21 cellular contexts compared by ENCODE assay signal in the genomic region with DNA sequence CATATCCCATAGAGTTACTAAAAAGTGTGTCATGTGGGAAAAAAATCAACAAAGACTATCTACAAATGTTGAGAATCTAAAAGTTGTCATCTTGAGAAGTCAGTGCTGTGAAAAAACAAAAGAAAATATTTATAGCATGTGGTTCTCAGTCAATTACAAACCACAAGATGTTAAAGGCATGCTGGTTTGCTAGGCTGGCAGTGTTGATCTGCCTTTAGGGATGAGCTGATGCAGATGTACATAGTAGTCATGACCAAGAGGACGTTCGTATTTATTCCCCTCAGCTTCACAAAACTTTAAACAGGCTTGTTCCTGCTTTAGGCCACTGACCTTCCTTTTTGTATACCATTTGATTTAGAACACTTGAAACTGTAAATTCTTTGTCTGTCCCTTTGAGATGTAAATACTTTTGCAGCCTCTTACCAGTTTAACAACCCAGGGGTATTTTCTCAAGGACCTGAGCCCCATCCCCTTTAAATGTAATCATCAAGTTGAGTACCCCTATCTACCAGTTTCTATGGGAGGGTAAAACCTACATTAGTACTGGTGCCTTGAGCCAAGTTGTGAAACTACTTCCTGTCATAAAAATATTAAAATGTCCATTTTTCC.
DNase-seq lines count a peak whose midpoint lies in the region; ATAC-seq, FAIRE-seq and TF ChIP-seq lines count a peak whose summit lies in the region.
"Had no signal": no experiment of that assay in that cellular context is flagged by ENCODE, and none has a peak within 500 bp of the region (broad histone marks: within the 10 kb centered on the region; RNA-seq: fewer than 3 reads in every experiment).

No MANE protein-coding gene starts in this region.

- no peaks in the 10 kb centered on the region for H3K79me2 ChIP-seq in KMS-11 (ENCODE audit: insufficient read depth, low read depth)
- H3K79me2 ChIP-seq in OCI-LY7 (ENCODE audit: insufficient read depth, low read depth, low read length), result no peaks in the 10 kb centered on the region
- H3K79me2 ChIP-seq in K562 (ENCODE audit: control insufficient read depth, insufficient read depth, low read length), result peaks cover 85% of the 10 kb centered on the region

- H3K4me2 ChIP-seq in KMS-11 (peak overlapping the region; percentile 17; the same call in 1 of the 2 replicates), OCI-LY7 (ENCODE audit: low read length) (no peak overlapping the region), K562 (ENCODE audit: insufficient read depth, low read length) (no peak overlapping the region)

- H3K4me1 ChIP-seq in KMS-11 (ENCODE audit: low read depth, poor library complexity, severe bottlenecking) (peaks cover 7% of the 10 kb centered on the region), OCI-LY7 (ENCODE audit: insufficient read depth, low read length, poor library complexity, severe bottlenecking) (no peaks in the 10 kb centered on the region), K562 (replicated peaks in 1 of 2; ENCODE audit: control insufficient read depth in 2 of 2, insufficient read depth in 2 of 2, low read length in 2 of 2) (0 out of 5 replicates have a peak, but pooled peaks cover 0 to 4% of the 10 kb centered on the region in 2 experiments)
- H3K4me1 ChIP-seq in CD4-positive, alpha-beta memory T cell (ENCODE audit: insufficient read depth, low read length), result no peaks in the 10 kb centered on the region

- H3K4me1 Mint-ChIP-seq in CD4-positive, alpha-beta memory T cell, result no peaks in the 10 kb centered on the region
- H3K4me1 Mint-ChIP-seq: B cell; CD4-positive, CD25-positive, alpha-beta regulatory T cell had no signal

- H3K9me3 ChIP-seq in OCI-LY7 (ENCODE audit: low read length), result peaks cover 34% of the 10 kb centered on the region
- H3K9me3 ChIP-seq in K562 (replicated peaks; ENCODE audit: control insufficient read depth, insufficient read depth, low read depth, low read length), result no peaks in the 10 kb centered on the region
- H3K9me3 ChIP-seq in CD4-positive, alpha-beta memory T cell (ENCODE audit: control insufficient read depth in 1 of 2, low read length in 2 of 2), result no peaks in the 10 kb centered on the region

- H3K36me3 ChIP-seq in KMS-11 (ENCODE audit: insufficient read depth) (no peaks in the 10 kb centered on the region), OCI-LY7 (ENCODE audit: insufficient read depth, low read length) (no peaks in the 10 kb centered on the region), K562 (ENCODE audit: control insufficient read depth, insufficient read depth, low read length) (no peaks in the 10 kb centered on the region; the same call in 2 of the 3 replicates)
- H3K36me3 ChIP-seq in CD4-positive, alpha-beta memory T cell (ENCODE audit: insufficient read depth, low read length), result no peaks in the 10 kb centered on the region

- H3K36me3 Mint-ChIP-seq in CD4-positive, alpha-beta memory T cell, result no peaks in the 10 kb centered on the region
- H3K36me3 Mint-ChIP-seq: CD4-positive, CD25-positive, alpha-beta regulatory T cell had no signal

- ATAC-seq in K562, result peak; percentile 43

- H2AFZ ChIP-seq in KMS-11 (ENCODE audit: low read depth) (no peak overlapping the region), OCI-LY7 (ENCODE audit: low read length) (peak overlapping the region; percentile 23; the same call in 1 of the 2 replicates), K562 (ENCODE audit: low read depth, low read length) (no peak overlapping the region)

- 12% methylated on average over 2 of the region's 2 CpGs for WGBS in K562 (ENCODE audit: insufficient coverage, low coverage, missing lambda C conversion rate)

- no peak for FAIRE-seq in K562 (lab: Jason Lieb, UNC)
- FAIRE-seq: GM19239, RCC 7860 had no signal

- H3K4me3 ChIP-seq in KMS-11 (IDR thresholded peaks at IDR 0.05; ENCODE audit: insufficient read depth, low read depth, low read length) (no peak overlapping the region), OCI-LY7 (ENCODE audit: low read depth, low read length, poor library complexity, severe bottlenecking) (no peak overlapping the region), K562 (no peak overlapping the region)
- no peak overlapping the region for H3K4me3 ChIP-seq in CD4-positive, alpha-beta memory T cell (ENCODE audit: low read length in 2 of 2)

- H3K27ac ChIP-seq in KMS-11, result no peak overlapping the region
- no peak overlapping the region for H3K27ac ChIP-seq in OCI-LY7 (ENCODE audit: low read depth, low read length, poor library complexity, severe bottlenecking)
- H3K27ac ChIP-seq in K562 (ENCODE audit: extremely low read depth, low read depth, low read length), result peak overlapping the region; percentile 20; the same call in 1 of the 3 replicates
- no peak overlapping the region for H3K27ac ChIP-seq in caudate nucleus (ENCODE audit: low read depth, low read length)
- H3K27ac ChIP-seq in CD4-positive, alpha-beta memory T cell (ENCODE audit: low read depth, low read length), result no peak overlapping the region

- H3K9ac ChIP-seq in KMS-11 (no peak overlapping the region), K562 (ENCODE audit: insufficient read depth in 1 of 2, low read depth in 2 of 2, low read length in 2 of 2) (no peak overlapping the region)

- H3K27ac Mint-ChIP-seq in CD4-positive, alpha-beta memory T cell, result no peak overlapping the region
- H3K27ac Mint-ChIP-seq: B cell; CD4-positive, CD25-positive, alpha-beta regulatory T cell had no signal

- no peaks in the 10 kb centered on the region for H3K27me3 Mint-ChIP-seq in CD4-positive, alpha-beta memory T cell
- H3K27me3 Mint-ChIP-seq: B cell; CD4-positive, CD25-positive, alpha-beta regulatory T cell had no signal

- POLR2A ChIA-PET in OCI-LY7 (lab: Charles Lee), result no interaction called here
- POLR2A ChIA-PET in K562 (lab: Yijun Ruan, JAX), result no interaction called here
- POLR2A ChIA-PET in CD4-positive, alpha-beta memory T cell (lab: Charles Lee; ENCODE audit: partially characterized antibody), result no interaction called here

- no peak for TF ChIP-seq EP300 in K562 (IDR thresholded peaks at IDR 0.05; ENCODE audit: low read length)

- no peaks in the 10 kb centered on the region for H3K9me1 ChIP-seq in K562 (ENCODE audit: control insufficient read depth, insufficient read depth, low read length)

- H4K20me1 ChIP-seq in KMS-11 (ENCODE audit: insufficient read depth) (no peaks in the 10 kb centered on the region), OCI-LY7 (ENCODE audit: insufficient read depth, low read length) (no peaks in the 10 kb centered on the region), K562 (replicated peaks; ENCODE audit: control insufficient read depth, insufficient read depth, low read length) (no peaks in the 10 kb centered on the region)

- TF ChIP-seq CTCF in KMS-11 (conservative IDR thresholded peaks at IDR 0.05; ENCODE audit: low read depth, low read length) (no peak), OCI-LY7 (conservative IDR thresholded peaks at IDR 0.05; ENCODE audit: low read length) (no peak), K562 (IDR thresholded peaks at IDR 0.05 in 2 of 3, conservative IDR thresholded peaks at IDR 0.05 in 1 of 3; ENCODE audit: insufficient read depth in 2 of 3, low read depth in 1 of 3, low read length in 3 of 3) (no peak)

- intact Hi-C loops in OCI-LY7 (cut with micrococcal nuclease; ENCODE audit: unreplicated experiment) (no loop called here), K562 (cut with micrococcal nuclease) (no loop called here)
- intact Hi-C loops in CD4-positive, alpha-beta memory T cell (cut with micrococcal nuclease), result no loop called here

- DNase-seq in OCI-LY7 (ENCODE audit: low spot score) (no peak), K562 (ENCODE audit: extremely low read depth in 1 of 4, low spot score in 3 of 4) (no peak), myocyte (ENCODE audit: low read depth) (peak; percentile 17), caudate nucleus (lab: John Stamatoyannopoulos, UW) (no peak), cerebellar nuclear complex (lab: John Stamatoyannopoulos, UW) (no peak), NOMO-1 treated with dmso at 0.1 percent for 144 hours (lab: John Stamatoyannopoulos, UW; ENCODE audit: unreplicated experiment) (no peak)
- no peak for DNase-seq in CD4-positive, alpha-beta memory T cell
- DNase-seq: Calu3; CD4-positive, CD25-positive, alpha-beta regulatory T cell; H7; Kasumi-1; NCI-H1417 treated with DMSO at 0.1 percent for 48 hours; NCI-H1930; NCI-H2171; NCI-H446 treated with DMSO at 0.1 percent for 48 hours; NCI-H774; T-helper 2 cell had no signal

- BruUV-seq in OCI-LY7 (replicated peaks; lab: Mats Ljungman, UMichigan) (no TSS peak), K562 (replicated peaks; lab: Mats Ljungman, UMichigan) (no TSS peak)

- H3K4me3 Mint-ChIP-seq in CD4-positive, alpha-beta memory T cell, result no peak overlapping the region
- H3K4me3 Mint-ChIP-seq: B cell; CD4-positive, CD25-positive, alpha-beta regulatory T cell had no signal

- no peak for TF ChIP-seq POLR2A in K562 (conservative IDR thresholded peaks at IDR 0.05)

- H3K27me3 ChIP-seq in KMS-11 (ENCODE audit: insufficient read depth, low read depth) (no peaks in the 10 kb centered on the region), K562 (ENCODE audit: control insufficient read depth in 2 of 2, insufficient read depth in 2 of 2, low read length in 2 of 2) (no peaks in the 10 kb centered on the region)
- H3K27me3 ChIP-seq in CD4-positive, alpha-beta memory T cell (ENCODE audit: insufficient read depth, low read length), result no peaks in the 10 kb centered on the region

- in situ Hi-C loops in K562 (cut with MboI), result no loop called here

- H3K9me2 ChIP-seq in OCI-LY7 (ENCODE audit: insufficient read depth, low read length), result no peaks in the 10 kb centered on the region

- CTCF ChIA-PET in OCI-LY7 (lab: Charles Lee; ENCODE audit: unreplicated experiment), result no interaction called here
- CTCF ChIA-PET in K562 (lab: Yijun Ruan, JAX; ENCODE audit: low intra/inter-chr PET ratio), result no interaction called here
- CTCF ChIA-PET in CD4-positive, alpha-beta memory T cell (lab: Charles Lee; ENCODE audit: partially characterized antibody), result no interaction called here

- no peak for TF ChIP-seq RAD21 in K562 (CRISPR knock-in tag; conservative IDR thresholded peaks at IDR 0.05 in 1 of 2, IDR thresholded peaks at IDR 0.05 in 1 of 2)

- H3K9me3 Mint-ChIP-seq in CD4-positive, alpha-beta memory T cell, result peaks cover 3 to 14% (median 7%) of the 10 kb centered on the region in 8 donors

TF ChIP-seq in K562, 482 proteins besides CTCF, POLR2A, EP300 and RAD21:
- TF ChIP-seq, protein P1, sequence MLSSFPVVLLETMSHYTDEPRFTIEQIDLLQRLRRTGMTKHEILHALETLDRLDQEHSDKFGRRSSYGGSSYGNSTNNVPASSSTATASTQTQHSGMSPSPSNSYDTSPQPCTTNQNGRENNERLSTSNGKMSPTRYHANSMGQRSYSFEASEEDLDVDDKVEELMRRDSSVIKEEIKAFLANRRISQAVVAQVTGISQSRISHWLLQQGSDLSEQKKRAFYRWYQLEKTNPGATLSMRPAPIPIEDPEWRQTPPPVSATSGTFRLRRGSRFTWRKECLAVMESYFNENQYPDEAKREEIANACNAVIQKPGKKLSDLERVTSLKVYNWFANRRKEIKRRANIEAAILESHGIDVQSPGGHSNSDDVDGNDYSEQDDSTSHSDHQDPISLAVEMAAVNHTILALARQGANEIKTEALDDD (IDR thresholded peaks at IDR 0.05), result 0 out of 2 replicates have a peak, but pooled peaks have one; percentile 11
- TF ChIP-seq ZNF561 (CRISPR knock-in tag; conservative IDR thresholded peaks at IDR 0.05), result no peak
